ENCODE assay signal across 21 cellular contexts in the genomic region with DNA sequence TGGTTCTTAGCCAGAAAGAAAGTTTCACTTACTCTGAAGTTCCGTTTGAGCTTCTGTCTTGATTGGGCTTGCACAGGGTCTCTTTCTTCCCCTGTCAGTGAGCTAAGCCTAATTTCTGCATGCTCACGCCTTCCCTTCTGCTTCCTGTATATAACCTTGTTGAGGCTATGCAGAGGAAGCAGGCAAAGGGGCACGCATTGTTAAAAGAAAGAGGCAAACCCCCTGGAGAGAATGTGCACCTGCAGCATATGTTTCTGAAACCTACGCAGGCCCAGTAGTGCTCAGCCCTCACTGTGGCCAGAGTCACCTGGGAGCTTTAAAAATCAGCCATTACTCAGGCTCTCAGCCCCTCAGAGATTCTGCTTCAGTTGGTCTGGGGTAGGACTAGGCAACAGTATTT. TPM values are rescaled to one million over a fixed set of nuclear protein-coding genes. Genes with fewer than 3 reads are reported as not detected.
DNase-seq lines count a peak whose midpoint lies in the region; ATAC-seq lines count a peak whose summit lies in the region.
"Had no signal": no experiment of that assay in that cellular context is flagged by ENCODE, and none has a peak within 500 bp of the region (broad histone marks: within the 10 kb centered on the region; RNA-seq: fewer than 3 reads in every experiment).

No MANE protein-coding gene starts in this region.

- CTCF ChIA-PET in naive thymus-derived CD4-positive, alpha-beta T cell (lab: Charles Lee): no interaction called here

- no peaks in the 10 kb centered on the region for H3K36me3 ChIP-seq in naive thymus-derived CD4-positive, alpha-beta T cell (ENCODE audit: control insufficient read depth in 2 of 3, insufficient read depth in 3 of 3, low read length in 3 of 3)
- H3K36me3 ChIP-seq: cardiac muscle cell, esophagus muscularis mucosa, neutrophil, WERI-Rb-1 had no signal

- peaks cover 0 to 4% (median 0%) of the 10 kb centered on the region in 7 donors for H3K4me1 Mint-ChIP-seq in naive thymus-derived CD4-positive, alpha-beta T cell

- no peak overlapping the region for H3K4me3 Mint-ChIP-seq in naive thymus-derived CD4-positive, alpha-beta T cell
- H3K4me3 Mint-ChIP-seq: stimulated activated naive CD8-positive, alpha-beta T cell treated with anti-CD3 and anti-CD28 coated beads, Interleukin-15, Interleukin-2, amounts not matched to agents 100 ng/mL and 50 ng/mL, for 24 hours; T-cell had no signal

- H3K4me3 ChIP-seq in naive thymus-derived CD4-positive, alpha-beta T cell (ENCODE audit: low read length): no peak overlapping the region
- H3K4me3 ChIP-seq: cardiac muscle cell, esophagus muscularis mucosa had no signal

- no peak overlapping the region for H3K27ac Mint-ChIP-seq in naive thymus-derived CD4-positive, alpha-beta T cell
- H3K27ac Mint-ChIP-seq: activated T-helper 2 cell treated with anti-CD3 and anti-CD28 coated beads, Interferon-gamma antibody, Interleukin-2, Interleukin-4, amounts not matched to agents 10 μg/mL and 5 μg/mL and 100 μg/mL, durations not matched to agents 14 hours and 24 hours and 36 hours; stimulated activated naive CD8-positive, alpha-beta T cell treated with anti-CD3 and anti-CD28 coated beads, Interleukin-15, Interleukin-2, amounts not matched to agents 100 ng/mL and 50 ng/mL, for 24 hours; T-cell had no signal

- H3K27me3 ChIP-seq in naive thymus-derived CD4-positive, alpha-beta T cell (ENCODE audit: control insufficient read depth in 2 of 2, insufficient read depth in 2 of 2, low read length in 2 of 2): peaks cover 2% of the 10 kb centered on the region in 2 donors
- H3K27me3 ChIP-seq: cardiac muscle cell, esophagus muscularis mucosa, neutrophil had no signal

- POLR2A ChIA-PET in naive thymus-derived CD4-positive, alpha-beta T cell (lab: Charles Lee): interaction anchor here (0.6 kb wide), 1 partner anchor 1193 kb away, joined by 3 read pairs; no protein-coding TSS in a partner anchor

- H3K27me3 Mint-ChIP-seq in naive thymus-derived CD4-positive, alpha-beta T cell: peaks cover 0 to 10% (median 5%) of the 10 kb centered on the region in 5 donors

- intact Hi-C loops in naive thymus-derived CD4-positive, alpha-beta T cell (cut with micrococcal nuclease): no loop called here

- H3K36me3 Mint-ChIP-seq in naive thymus-derived CD4-positive, alpha-beta T cell: no peaks in the 10 kb centered on the region
- H3K36me3 Mint-ChIP-seq: T-cell had no signal

- H3K4me1 ChIP-seq in naive thymus-derived CD4-positive, alpha-beta T cell (ENCODE audit: control insufficient read depth in 2 of 2, insufficient read depth in 2 of 2, low read length in 2 of 2): no peaks in the 10 kb centered on the region
- H3K4me1 ChIP-seq: esophagus muscularis mucosa had no signal

- no peak overlapping the region for H3K27ac ChIP-seq in naive thymus-derived CD4-positive, alpha-beta T cell (ENCODE audit: low read depth, low read length)
- H3K27ac ChIP-seq: 22Rv1, cardiac muscle cell, esophagus muscularis mucosa, neutrophil, WERI-Rb-1 had no signal

- peak; percentile 65 for ATAC-seq in HG02943 (IDR thresholded peaks at IDR 0.05; ENCODE audit: low read depth, unreplicated experiment)
- peak; percentile 16 for ATAC-seq in naive thymus-derived CD4-positive, alpha-beta T cell

- no peaks in the 10 kb centered on the region for H3K9me3 ChIP-seq in naive thymus-derived CD4-positive, alpha-beta T cell (ENCODE audit: control insufficient read depth in 2 of 3, low read length in 3 of 3)
- H3K9me3 ChIP-seq: neutrophil had no signal

- DNase-seq in DMS153 (lab: John Stamatoyannopoulos, UW) (peak; percentile 28), DMS153 treated with DMSO at 0.1 percent for 48 hours (lab: John Stamatoyannopoulos, UW; ENCODE audit: unreplicated experiment) (no peak), NOMO-1 treated with DMSO at 0.1 percent for 48 hours (lab: John Stamatoyannopoulos, UW; ENCODE audit: unreplicated experiment) (peak; percentile 51), iPS-NIHi7 (ENCODE audit: extremely low spot score) (no peak), C1 segment of cervical spinal cord (lab: John Stamatoyannopoulos, UW) (no peak)
- DNase-seq in naive thymus-derived CD4-positive, alpha-beta T cell: no peak
- no peak for DNase-seq in activated naive CD4-positive, alpha-beta T cell treated with Interleukin-2 at 50 U/mL for 16 hours
- DNase-seq: effector CD4-positive, alpha-beta T cell; glutamatergic neuron; H7; NCI-H2081; NCI-H774; T-cell; WERI-Rb-1 had no signal

- H3K9me3 Mint-ChIP-seq in naive thymus-derived CD4-positive, alpha-beta T cell: peaks cover 0 to 10% (median 3%) of the 10 kb centered on the region in 11 donors
- H3K9me3 Mint-ChIP-seq: activated T-helper 2 cell treated with anti-CD3 and anti-CD28 coated beads, Interferon-gamma antibody, Interleukin-2, Interleukin-4, amounts not matched to agents 10 μg/mL and 5 μg/mL and 100 μg/mL, durations not matched to agents 14 hours and 24 hours and 36 hours; stimulated activated naive CD8-positive, alpha-beta T cell treated with anti-CD3 and anti-CD28 coated beads, Interleukin-15, Interleukin-2, amounts not matched to agents 100 ng/mL and 50 ng/mL, for 24 hours had no signal

RNA-seq across cellular contexts. Expression of a gene that starts 14.5 kb away (rescaled TPM):
- not detected for total RNA-seq in naive thymus-derived CD4-positive, alpha-beta T cell
- polyA plus RNA-seq in naive thymus-derived CD4-positive, alpha-beta T cell: not detected
- total RNA-seq: activated T-helper 2 cell treated with anti-CD3 and anti-CD28 coated beads, Interferon-gamma antibody, Interleukin-2, Interleukin-4, amounts not matched to agents 10 μg/mL and 5 μg/mL and 100 μg/mL, durations not matched to agents 14 hours and 24 hours and 36 hours had no signal
- polyA plus RNA-seq: cardiac muscle cell had no signal

Comparison
In these comparisons a context has a peak if more than half of its experiments do, and no peak if none do; other contexts are left out.
1. DNase-seq: peak in DMS153 (single experiment) and NOMO-1 treated with DMSO at 0.1 percent for 48 hours (single experiment); none in DMS153 treated with DMSO at 0.1 percent for 48 hours (single experiment), naive thymus-derived CD4-positive, alpha-beta T cell (0 of 9), iPS-NIHi7 (single experiment), activated naive CD4-positive, alpha-beta T cell treated with Interleukin-2 at 50 U/mL for 16 hours (single experiment) and C1 segment of cervical spinal cord (0 of 14).